Comparison of ENCODE assay signal across 21 cellular contexts in the genomic region with DNA sequence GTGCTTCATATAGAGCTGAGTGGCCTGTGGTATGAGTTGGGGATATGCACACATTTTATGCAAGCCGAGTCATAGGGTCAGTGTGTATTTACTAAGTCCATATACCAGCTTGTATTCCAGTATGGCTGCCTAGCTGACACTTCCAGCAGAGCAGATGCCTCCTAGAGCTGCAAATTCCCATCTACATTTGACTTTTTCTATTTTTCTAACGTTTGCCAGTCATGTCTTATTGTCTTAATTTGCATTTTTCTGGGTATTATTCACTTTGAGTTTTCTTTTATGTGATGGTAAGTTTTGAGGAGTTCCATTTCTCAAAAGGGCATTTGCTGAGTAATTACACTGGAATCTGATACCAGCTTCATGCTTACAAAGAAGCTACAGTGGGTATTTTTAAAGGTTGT.
A peak's percentile ranks its signal among the peaks of the same experiment; 100 is the strongest.
DNase-seq lines count a peak whose midpoint lies in the region; ATAC-seq and TF ChIP-seq lines count a peak whose summit lies in the region.
"Had no signal": no experiment of that assay in that cellular context is flagged by ENCODE, and none has a peak within 500 bp of the region (broad histone marks: within the 10 kb centered on the region; RNA-seq: fewer than 3 reads in every experiment).

No MANE protein-coding gene starts in this region.

- no peak overlapping the region for H3K27ac ChIP-seq in mammary epithelial cell (ENCODE audit: insufficient read depth, low read depth, low read length)
- peak overlapping the region; percentile 54 for H3K27ac ChIP-seq in mesenchymal stem cell (ENCODE audit: low read length, poor library complexity, severe bottlenecking)
- H3K27ac ChIP-seq: brain microvascular endothelial cell, SK-N-MC had no signal

- H3K9me3 ChIP-seq in mammary epithelial cell (replicated peaks; ENCODE audit: insufficient read depth, low read length): no peaks in the 10 kb centered on the region
- H3K9me3 ChIP-seq in mesenchymal stem cell (ENCODE audit: control insufficient read depth, low read length): no peaks in the 10 kb centered on the region

- H3K36me3 ChIP-seq in mammary epithelial cell (ENCODE audit: insufficient read depth, low read length) (no peaks in the 10 kb centered on the region), mesenchymal stem cell (ENCODE audit: control insufficient read depth in 1 of 2, insufficient read depth in 2 of 2, low read depth in 1 of 2, low read length in 2 of 2) (no peaks in the 10 kb centered on the region)
- H3K36me3 ChIP-seq: brain microvascular endothelial cell had no signal

- peak overlapping the region; percentile 62 for H2BK5ac ChIP-seq in mesenchymal stem cell (ENCODE audit: low read depth, low read length, poor library complexity, severe bottlenecking)

- in situ Hi-C loops in mammary epithelial cell (cut with MboI; ENCODE audit: low sequenced_read_pairs in 2 of 2): no loop called here

- no peaks in the 10 kb centered on the region for H3K4me1 ChIP-seq in mammary epithelial cell (ENCODE audit: insufficient read depth, low read length)
- H3K4me1 ChIP-seq in mesenchymal stem cell (ENCODE audit: control insufficient read depth, insufficient read depth, low read depth, low read length): peaks cover 2% of the 10 kb centered on the region

- peak overlapping the region; percentile 25 for H4K8ac ChIP-seq in mesenchymal stem cell (ENCODE audit: low read length)

- no peaks in the 10 kb centered on the region for H3K79me1 ChIP-seq in mesenchymal stem cell (replicated peaks; ENCODE audit: low read length, poor library complexity, severe bottlenecking)

- BruUV-seq in mammary epithelial cell (replicated peaks; lab: Mats Ljungman, UMichigan): no TSS peak

- H3K4me3 ChIP-seq in AG10803 (ENCODE audit: low read length) (no peak overlapping the region), mammary epithelial cell (replicated peaks in 1 of 3; ENCODE audit: insufficient read depth in 1 of 3, low read depth in 2 of 3, low read length in 3 of 3) (peak overlapping the region in 1 of 3 experiments; percentile 4), mesenchymal stem cell (ENCODE audit: insufficient read depth in 1 of 2, low read depth in 1 of 2, low read length in 2 of 2) (no peak overlapping the region)
- H3K4me3 ChIP-seq: SK-N-MC had no signal

- H4K91ac ChIP-seq in mesenchymal stem cell (ENCODE audit: low read length): no peak overlapping the region

- no peak overlapping the region for H3K4ac ChIP-seq in mesenchymal stem cell (ENCODE audit: low read depth in 1 of 2, low read length in 2 of 2)

- H3K23ac ChIP-seq in mesenchymal stem cell (ENCODE audit: low read length in 2 of 2): no peak overlapping the region

- H4K20me1 ChIP-seq in mammary epithelial cell (ENCODE audit: insufficient read depth, low read length): no peaks in the 10 kb centered on the region

- H3K79me2 ChIP-seq in mammary epithelial cell (ENCODE audit: insufficient read depth, low read length): no peaks in the 10 kb centered on the region

- H2AK5ac ChIP-seq in mesenchymal stem cell (ENCODE audit: low read length, severe bottlenecking): no peak overlapping the region

- H3K14ac ChIP-seq in mesenchymal stem cell (ENCODE audit: low read length in 2 of 2): no peak overlapping the region

- ATAC-seq in HG03439 (IDR thresholded peaks at IDR 0.05; ENCODE audit: unreplicated experiment): no peak
- ATAC-seq in HG03342 (IDR thresholded peaks at IDR 0.05; ENCODE audit: unreplicated experiment): no peak
- ATAC-seq: right cardiac atrium had no signal

- CTCF ChIA-PET in mammary epithelial cell (lab: Charles Lee; ENCODE audit: low non-redundant PET): no interaction called here

- no peak overlapping the region for H2AFZ ChIP-seq in mammary epithelial cell (ENCODE audit: low read depth, low read length)
- H2AFZ ChIP-seq in mesenchymal stem cell (ENCODE audit: low read depth, low read length): peak overlapping the region; percentile 58

- peak overlapping the region in 1 of 2 experiments; percentile 22 for H2BK12ac ChIP-seq in mesenchymal stem cell (ENCODE audit: low read length in 2 of 2)

- no peak overlapping the region for H2BK15ac ChIP-seq in mesenchymal stem cell (ENCODE audit: low read depth, poor library complexity, severe bottlenecking)

- TF ChIP-seq CTCF in AG10803 (conservative IDR thresholded peaks at IDR 0.05; ENCODE audit: low read length) (no peak), mammary epithelial cell (conservative IDR thresholded peaks at IDR 0.05 in 1 of 2, IDR thresholded peaks at IDR 0.05 in 1 of 2; ENCODE audit: extremely low read depth in 1 of 2, insufficient read depth in 1 of 2, low read depth in 1 of 2, low read length in 2 of 2) (no peak)

- dilution Hi-C loops in mammary epithelial cell (cut with HindIII; ENCODE audit: low sequenced_read_pairs): no loop called here

- no peak overlapping the region for H3K18ac ChIP-seq in mesenchymal stem cell (ENCODE audit: low read depth in 1 of 2, low read length in 2 of 2)

- intact Hi-C loops in mammary epithelial cell (cut with micrococcal nuclease): no loop called here

- H3K9ac ChIP-seq in mammary epithelial cell (ENCODE audit: insufficient read depth, low read length): no peak overlapping the region
- no peak overlapping the region for H3K9ac ChIP-seq in mesenchymal stem cell (ENCODE audit: low read length)

- peak; percentile 22 for DNase-seq in AG10803 (ENCODE audit: low read depth)
- DNase-seq in LoVo (ENCODE audit: low spot score): peak; percentile 7
- peak; percentile 55 for DNase-seq in mammary epithelial cell
- peak; percentile 6 for DNase-seq in mesenchymal stem cell
- DNase-seq in NCI-H524 (lab: John Stamatoyannopoulos, UW): no peak
- no peak for DNase-seq in SK-N-DZ (ENCODE audit: low spot score)
- DNase-seq: ACHN; activated CD4-positive, alpha-beta T cell treated with anti-CD3 and anti-CD28 coated beads for 1 hour; activated CD8-positive, alpha-beta memory T cell treated with anti-CD3 and anti-CD28 coated beads, Interleukin-2, amount 50 U/mL, for 4 hours; activated naive CD4-positive, alpha-beta T cell; brain microvascular endothelial cell; CD4-positive, CD25-positive, alpha-beta regulatory T cell; DMS79 treated with DMSO at 0.1 percent for 48 hours; erythroblast; NCI-H187; right cardiac atrium; stimulated activated CD4-positive, alpha-beta T cell treated with anti-CD3 and anti-CD28 coated beads, Interleukin-1b, Interleukin-23, amount 100 ng/mL, for 48 hours; T1000 had no signal

- H3K4me2 ChIP-seq in mammary epithelial cell (ENCODE audit: insufficient read depth, low read depth, low read length): peak overlapping the region; percentile 64
- peak overlapping the region; percentile 41 for H3K4me2 ChIP-seq in mesenchymal stem cell (ENCODE audit: low read length, poor library complexity, severe bottlenecking)

- H3K27me3 ChIP-seq in mammary epithelial cell (ENCODE audit: insufficient read depth, low read length): no peaks in the 10 kb centered on the region
- H3K27me3 ChIP-seq in mesenchymal stem cell (ENCODE audit: control insufficient read depth in 1 of 2, insufficient read depth in 1 of 2, low read length in 2 of 2): no peaks in the 10 kb centered on the region
- H3K27me3 ChIP-seq: brain microvascular endothelial cell had no signal

- 39% methylated on average over 2 of the region's 2 CpGs for WGBS in mammary epithelial cell (ENCODE audit: low coverage, missing lambda C conversion rate)
- WGBS in mesenchymal stem cell: 60% methylated on average over 2 of the region's 2 CpGs

- no peak overlapping the region for H2BK120ac ChIP-seq in mesenchymal stem cell (ENCODE audit: low read depth, low read length)

Comparison
In these comparisons a context has a peak if more than half of its experiments do, and no peak if none do; other contexts are left out.
1. DNase-seq: peak in AG10803 (single experiment), LoVo (single experiment), mammary epithelial cell (single experiment) and mesenchymal stem cell (single experiment); none in NCI-H524 (0 of 2) and SK-N-DZ (single experiment).